15 cellular contexts compared by ENCODE assay signal in genomic region chr4:184934961-184935360, GRCh38.
DNase-seq lines count a peak whose midpoint lies in the region; ATAC-seq and TF ChIP-seq lines count a peak whose summit lies in the region.
"Had no signal": no experiment of that assay in that cellular context is flagged by ENCODE, and none has a peak within 500 bp of the region (broad histone marks: within the 10 kb centered on the region; RNA-seq: fewer than 3 reads in every experiment).

No MANE protein-coding gene starts in this region.

- DNase-seq in T-helper 17 cell = no peak
- DNase-seq in epithelial cell of prostate (ENCODE audit: low read depth, low spot score) = no peak
- DNase-seq in progenitor cell of endocrine pancreas (ENCODE audit: low spot score, unreplicated experiment) = no peak
- DNase-seq in ovary = no peak
- no peak for DNase-seq in mesenchymal stem cell
- DNase-seq in stimulated activated naive B cell treated with anti-CD40 and anti-IgM and Interleukin-4, amounts not matched to agents 10 μg/mL and 1 μg/mL and 100 μg/mL, for 72 hours = no peak
- DNase-seq: C1 segment of cervical spinal cord; CD4-positive, alpha-beta T cell; DMS153; DMS79 treated with DMSO at 0.1 percent for 48 hours; EL; HFFc6 had no signal

- H3K14ac ChIP-seq in mesenchymal stem cell (ENCODE audit: low read length in 2 of 2) = no peak overlapping the region

- no peak overlapping the region for H2AK5ac ChIP-seq in mesenchymal stem cell (ENCODE audit: low read length, severe bottlenecking)

- intact Hi-C loops in ovary (cut with DNase I) = no loop called here

- H3K27me3 Mint-ChIP-seq in T-helper 17 cell (peaks cover 35% of the 10 kb centered on the region), progenitor cell of endocrine pancreas (no peaks in the 10 kb centered on the region)
- H3K27me3 Mint-ChIP-seq in stimulated activated naive B cell treated with anti-CD40 and anti-IgM and Interleukin-4, amounts not matched to agents 10 μg/mL and 1 μg/mL and 100 μg/mL, for 72 hours = peaks cover 11 to 12% of the 10 kb centered on the region in 2 donors

- no peak overlapping the region for H4K8ac ChIP-seq in mesenchymal stem cell (ENCODE audit: low read length)

- no peak overlapping the region for H2AFZ ChIP-seq in mesenchymal stem cell (ENCODE audit: low read depth, low read length)

- WGBS in ovary, 3 donors = 91 to 93% (median 92%) methylated on average over 5 of the region's 5 CpGs
- 88% methylated on average over 5 of the region's 5 CpGs for WGBS in mesenchymal stem cell

- peak overlapping the region; percentile 44 for H3K27ac ChIP-seq in epithelial cell of prostate
- H3K27ac ChIP-seq in ovary = no peak overlapping the region
- H3K27ac ChIP-seq in mesenchymal stem cell (ENCODE audit: low read length, poor library complexity, severe bottlenecking) = no peak overlapping the region

- H2BK12ac ChIP-seq in mesenchymal stem cell (ENCODE audit: low read length in 2 of 2) = no peak overlapping the region

- H4K91ac ChIP-seq in mesenchymal stem cell (ENCODE audit: low read length) = no peak overlapping the region

- H3K9me3 ChIP-seq in T-helper 17 cell (ENCODE audit: control insufficient read depth, low read length, poor library complexity, severe bottlenecking) (no peaks in the 10 kb centered on the region), ovary (no peaks in the 10 kb centered on the region), mesenchymal stem cell (ENCODE audit: control insufficient read depth, low read length) (no peaks in the 10 kb centered on the region)

- no peaks in the 10 kb centered on the region for H3K4me1 Mint-ChIP-seq in T-helper 17 cell
- H3K4me1 Mint-ChIP-seq in progenitor cell of endocrine pancreas (ENCODE audit: low read depth) = peaks cover 12% of the 10 kb centered on the region
- no peaks in the 10 kb centered on the region for H3K4me1 Mint-ChIP-seq in stimulated activated naive B cell treated with anti-CD40 and anti-IgM and Interleukin-4, amounts not matched to agents 10 μg/mL and 1 μg/mL and 100 μg/mL, for 72 hours
- H3K4me1 Mint-ChIP-seq: B cell had no signal

- no peak overlapping the region for H2BK15ac ChIP-seq in mesenchymal stem cell (ENCODE audit: low read depth, poor library complexity, severe bottlenecking)

- ATAC-seq in T-helper 17 cell = no peak
- ATAC-seq in stimulated activated naive B cell treated with anti-CD40 and anti-IgM and Interleukin-4, amounts not matched to agents 10 μg/mL and 1 μg/mL and 100 μg/mL, for 72 hours (replicated peaks) = no peak
- no peak for ATAC-seq in GM19452 (IDR thresholded peaks at IDR 0.05; ENCODE audit: unreplicated experiment)
- ATAC-seq: HepG2 had no signal

- H3K36me3 Mint-ChIP-seq in T-helper 17 cell (ENCODE audit: low read depth) (peaks cover 2% of the 10 kb centered on the region), progenitor cell of endocrine pancreas (ENCODE audit: insufficient read depth) (peaks cover under 1% of the 10 kb centered on the region)
- no peaks in the 10 kb centered on the region for H3K36me3 Mint-ChIP-seq in stimulated activated naive B cell treated with anti-CD40 and anti-IgM and Interleukin-4, amounts not matched to agents 10 μg/mL and 1 μg/mL and 100 μg/mL, for 72 hours

- no peak overlapping the region for H3K23ac ChIP-seq in mesenchymal stem cell (ENCODE audit: low read length in 2 of 2)

- no peak for TF ChIP-seq POLR2A in ovary (IDR thresholded peaks at IDR 0.05)

- H3K27me3 ChIP-seq in ovary (no peaks in the 10 kb centered on the region), mesenchymal stem cell (ENCODE audit: control insufficient read depth in 1 of 2, insufficient read depth in 1 of 2, low read length in 2 of 2) (peaks cover 4 to 22% of the 10 kb centered on the region in 2 experiments)

- no peak for TF ChIP-seq CTCF in progenitor cell of endocrine pancreas (IDR thresholded peaks at IDR 0.05; ENCODE audit: unreplicated experiment)
- TF ChIP-seq CTCF in ovary (IDR thresholded peaks at IDR 0.05) = no peak

- no peaks in the 10 kb centered on the region for H3K79me1 ChIP-seq in mesenchymal stem cell (replicated peaks; ENCODE audit: low read length, poor library complexity, severe bottlenecking)

- H2BK5ac ChIP-seq in mesenchymal stem cell (ENCODE audit: low read depth, low read length, poor library complexity, severe bottlenecking) = no peak overlapping the region

- no peaks in the 10 kb centered on the region for H3K36me3 ChIP-seq in ovary
- no peaks in the 10 kb centered on the region for H3K36me3 ChIP-seq in mesenchymal stem cell (ENCODE audit: control insufficient read depth in 1 of 2, insufficient read depth in 2 of 2, low read depth in 1 of 2, low read length in 2 of 2)

- H3K4me3 ChIP-seq in ovary (no peak overlapping the region), mesenchymal stem cell (ENCODE audit: insufficient read depth in 1 of 2, low read depth in 1 of 2, low read length in 2 of 2) (no peak overlapping the region)

- peaks cover 10% of the 10 kb centered on the region for H3K9me3 Mint-ChIP-seq in progenitor cell of endocrine pancreas (ENCODE audit: low read depth)
- H3K9me3 Mint-ChIP-seq in stimulated activated naive B cell treated with anti-CD40 and anti-IgM and Interleukin-4, amounts not matched to agents 10 μg/mL and 1 μg/mL and 100 μg/mL, for 72 hours = no peaks in the 10 kb centered on the region
- H3K9me3 Mint-ChIP-seq: CD4-positive, alpha-beta T cell had no signal

- H2BK120ac ChIP-seq in mesenchymal stem cell (ENCODE audit: low read depth, low read length) = no peak overlapping the region

- H3K27ac Mint-ChIP-seq in T-helper 17 cell (no peak overlapping the region), progenitor cell of endocrine pancreas (peak overlapping the region; percentile 14)
- no peak overlapping the region for H3K27ac Mint-ChIP-seq in stimulated activated naive B cell treated with anti-CD40 and anti-IgM and Interleukin-4, amounts not matched to agents 10 μg/mL and 1 μg/mL and 100 μg/mL, for 72 hours
- H3K27ac Mint-ChIP-seq: B cell; CD4-positive, alpha-beta T cell; HFFc6 had no signal

- TF ChIP-seq EP300 in ovary (IDR thresholded peaks at IDR 0.05) = no peak

- H3K4me1 ChIP-seq in ovary (ENCODE audit: insufficient read depth) (no peaks in the 10 kb centered on the region), mesenchymal stem cell (ENCODE audit: control insufficient read depth, insufficient read depth, low read depth, low read length) (no peaks in the 10 kb centered on the region)

- H3K4ac ChIP-seq in mesenchymal stem cell (ENCODE audit: low read depth in 1 of 2, low read length in 2 of 2) = no peak overlapping the region

- H3K4me2 ChIP-seq in mesenchymal stem cell (ENCODE audit: low read length, poor library complexity, severe bottlenecking) = no peak overlapping the region

- no peak overlapping the region for H3K9ac ChIP-seq in mesenchymal stem cell (ENCODE audit: low read length)

- H3K4me3 Mint-ChIP-seq in T-helper 17 cell (peak overlapping the region; percentile 49), progenitor cell of endocrine pancreas (ENCODE audit: low read depth) (no peak overlapping the region)
- no peak overlapping the region for H3K4me3 Mint-ChIP-seq in stimulated activated naive B cell treated with anti-CD40 and anti-IgM and Interleukin-4, amounts not matched to agents 10 μg/mL and 1 μg/mL and 100 μg/mL, for 72 hours
- H3K4me3 Mint-ChIP-seq: B cell; CD4-positive, alpha-beta T cell; HFFc6 had no signal

- no peak overlapping the region for H3K18ac ChIP-seq in mesenchymal stem cell (ENCODE audit: low read depth in 1 of 2, low read length in 2 of 2)
